Comparison of ENCODE assay signal across 8 cellular contexts in the genomic region with DNA sequence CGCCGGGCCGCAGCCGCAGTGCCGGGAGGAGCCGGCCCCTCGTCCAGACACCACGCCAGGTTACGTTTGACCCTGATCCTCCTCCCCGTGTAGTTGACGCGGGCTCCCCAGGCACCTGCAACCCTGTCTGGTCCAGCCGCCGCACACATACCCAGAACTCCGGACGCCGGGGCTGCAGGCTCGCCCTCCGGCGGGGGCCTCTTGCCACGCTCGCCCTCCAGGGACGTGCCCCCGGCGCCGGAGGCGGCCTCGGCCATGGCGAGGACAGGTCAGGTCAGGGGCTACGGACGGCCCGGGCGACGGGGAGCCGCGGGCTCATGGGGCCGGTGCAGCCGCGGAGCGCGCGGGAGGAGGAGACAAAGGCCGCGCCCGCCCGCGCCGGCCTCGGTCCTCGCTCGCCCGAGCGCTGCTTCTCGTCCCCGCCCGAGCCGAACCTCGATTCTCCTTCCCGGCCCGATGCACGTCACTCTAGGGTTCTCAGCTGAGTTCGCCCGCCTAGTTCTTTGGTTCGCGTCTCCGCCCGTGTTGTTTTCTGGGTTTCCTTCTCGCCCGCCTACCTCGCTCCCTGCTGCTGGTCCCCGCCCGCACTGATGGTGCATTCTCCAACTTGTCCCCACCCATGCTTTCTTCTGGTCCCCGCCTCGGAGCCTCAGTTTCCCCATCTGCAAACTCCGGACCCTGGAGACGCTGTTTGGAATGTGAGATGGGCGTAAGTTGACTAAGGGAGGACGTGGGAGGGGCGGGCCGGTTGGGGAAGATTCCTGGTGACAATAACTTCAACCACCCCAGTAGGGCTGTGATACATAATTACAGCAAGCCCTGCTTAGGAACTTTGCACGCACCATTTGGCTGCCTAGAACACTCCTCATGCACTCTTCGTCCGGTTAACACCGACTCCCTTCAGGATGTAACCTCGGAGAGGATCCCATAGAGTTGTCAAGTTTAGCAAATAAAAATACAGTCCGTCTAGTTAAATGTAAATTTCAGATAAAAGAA. TPM values are rescaled to one million over a fixed set of nuclear protein-coding genes. Genes with fewer than 3 reads are reported as not detected.
DNase-seq lines count a peak whose midpoint lies in the region; ATAC-seq, FAIRE-seq and TF ChIP-seq lines count a peak whose summit lies in the region.

A gene with protein sequence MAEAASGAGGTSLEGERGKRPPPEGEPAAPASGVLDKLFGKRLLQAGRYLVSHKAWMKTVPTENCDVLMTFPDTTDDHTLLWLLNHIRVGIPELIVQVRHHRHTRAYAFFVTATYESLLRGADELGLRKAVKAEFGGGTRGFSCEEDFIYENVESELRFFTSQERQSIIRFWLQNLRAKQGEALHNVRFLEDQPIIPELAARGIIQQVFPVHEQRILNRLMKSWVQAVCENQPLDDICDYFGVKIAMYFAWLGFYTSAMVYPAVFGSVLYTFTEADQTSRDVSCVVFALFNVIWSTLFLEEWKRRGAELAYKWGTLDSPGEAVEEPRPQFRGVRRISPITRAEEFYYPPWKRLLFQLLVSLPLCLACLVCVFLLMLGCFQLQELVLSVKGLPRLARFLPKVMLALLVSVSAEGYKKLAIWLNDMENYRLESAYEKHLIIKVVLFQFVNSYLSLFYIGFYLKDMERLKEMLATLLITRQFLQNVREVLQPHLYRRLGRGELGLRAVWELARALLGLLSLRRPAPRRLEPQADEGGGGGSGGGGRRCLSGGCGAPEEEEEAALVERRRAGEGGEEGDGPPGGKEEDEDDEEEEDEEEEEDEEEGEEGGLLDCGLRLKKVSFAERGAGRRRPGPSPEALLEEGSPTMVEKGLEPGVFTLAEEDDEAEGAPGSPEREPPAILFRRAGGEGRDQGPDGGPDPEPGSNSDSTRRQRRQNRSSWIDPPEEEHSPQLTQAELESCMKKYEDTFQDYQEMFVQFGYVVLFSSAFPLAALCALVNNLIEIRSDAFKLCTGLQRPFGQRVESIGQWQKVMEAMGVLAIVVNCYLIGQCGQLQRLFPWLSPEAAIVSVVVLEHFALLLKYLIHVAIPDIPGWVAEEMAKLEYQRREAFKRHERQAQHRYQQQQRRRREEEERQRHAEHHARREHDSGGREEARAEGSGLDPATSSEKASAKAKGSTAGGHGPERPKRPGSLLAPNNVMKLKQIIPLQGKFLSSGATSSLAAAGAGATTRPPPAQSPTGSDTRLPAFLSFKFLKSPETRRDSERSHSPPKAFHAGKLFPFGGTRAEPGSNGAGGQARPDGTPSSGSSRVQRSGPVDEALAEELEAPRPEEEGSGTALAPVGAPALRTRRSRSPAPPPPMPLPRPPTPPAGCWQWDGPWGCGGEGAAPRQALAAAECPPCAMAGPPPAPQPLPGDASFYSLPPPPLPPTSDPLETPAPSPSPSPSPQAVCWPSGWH (minus strand): TSS at position 442 of the 996 bp plus-strand sequence. CDS start 185 bp downstream, at position 257.

- DNase-seq in GM10266 (ENCODE audit: extremely low spot score) (peak; percentile 94), NCI-H2227 treated with DMSO at 0.1 percent for 48 hours (lab: John Stamatoyannopoulos, UW) (peak; percentile 74), WERI-Rb-1 (peak; percentile 99), bronchial epithelial cell (ENCODE audit: low read depth) (peak; percentile 88), iPS-NIHi7 (ENCODE audit: extremely low spot score) (peak; percentile 83), small intestine (peak; percentile 95)

- H3K9me3 ChIP-seq in WERI-Rb-1 (ENCODE audit: severe bottlenecking) = no peaks in the 10 kb centered on the region
- H3K9me3 ChIP-seq in small intestine (ENCODE audit: control insufficient read depth, low read depth) = no peaks in the 10 kb centered on the region

- H3K27ac ChIP-seq in WERI-Rb-1 (peak within 1 kb of the TSS; percentile 95), small intestine (ENCODE audit: low read depth in 1 of 2, low read length in 1 of 2) (peak within 1 kb of the TSS; percentile 46 to 56)

- WGBS in small intestine, 3 donors = 1 to 2% (median 2%) methylated on average over 54 to 86 of the region's 86 CpGs

- peaks cover 5 to 10% of the 10 kb centered on the region in 2 donors for H3K4me1 ChIP-seq in small intestine (ENCODE audit: control insufficient read depth in 2 of 2, insufficient read depth in 1 of 2, low read depth in 1 of 2, low read length in 1 of 2)

- ATAC-seq in HG03066 (IDR thresholded peaks at IDR 0.05; ENCODE audit: low read depth, unreplicated experiment) = peak; percentile 36
- no peak for ATAC-seq in GM21528 (IDR thresholded peaks at IDR 0.05; ENCODE audit: low FRiP score, unreplicated experiment)

- H3K4me3 ChIP-seq in WERI-Rb-1 (ENCODE audit: low read depth, low read length) (peak within 1 kb of the TSS; percentile 77), bronchial epithelial cell (ENCODE audit: low read depth, low read length) (peak within 1 kb of the TSS; percentile 65), small intestine (ENCODE audit: low read depth in 1 of 2, low read length in 2 of 2) (peak within 1 kb of the TSS; percentile 48 to 71)

- TF ChIP-seq CTCF in GM10266 (IDR thresholded peaks at IDR 0.05; ENCODE audit: control insufficient read depth, insufficient read depth, low read depth, missing control alignments) (no peak), WERI-Rb-1 (IDR thresholded peaks at IDR 0.05; ENCODE audit: low read depth, low read length) (no peak), bronchial epithelial cell (IDR thresholded peaks at IDR 0.05; ENCODE audit: insufficient read depth, low read length, severe bottlenecking) (no peak)

- FAIRE-seq in bronchial epithelial cell (lab: Jason Lieb, UNC) (no peak), small intestine (lab: Jason Lieb, UNC) (no peak)

- H3K27me3 ChIP-seq in WERI-Rb-1 (ENCODE audit: insufficient read depth, low read depth, severe bottlenecking) = no peaks in the 10 kb centered on the region
- H3K27me3 ChIP-seq in bronchial epithelial cell (ENCODE audit: control insufficient read depth, insufficient read depth, low read length) = peaks cover 5% of the 10 kb centered on the region
- no peaks in the 10 kb centered on the region for H3K27me3 ChIP-seq in small intestine (ENCODE audit: control insufficient read depth in 2 of 2, insufficient read depth in 2 of 2, low read length in 2 of 2)

- H3K36me3 ChIP-seq in WERI-Rb-1 (peaks cover 27% of the 10 kb centered on the region), bronchial epithelial cell (ENCODE audit: control insufficient read depth, insufficient read depth, low read length) (peaks cover 6% of the 10 kb centered on the region), small intestine (ENCODE audit: control insufficient read depth in 2 of 2, insufficient read depth in 2 of 2, low read length in 2 of 2) (no peaks in the 10 kb centered on the region)

RNA-seq across cellular contexts. Expression of the gene that starts here (rescaled TPM):
- 2.6 and 4.0 TPM in 2 replicates for total RNA-seq in bronchial epithelial cell
- polyA plus RNA-seq in small intestine = 1 to 10 TPM; 1.9 to 5.1 (median 4.1) TPM
